8 cellular contexts compared by ENCODE assay signal in the genomic region with DNA sequence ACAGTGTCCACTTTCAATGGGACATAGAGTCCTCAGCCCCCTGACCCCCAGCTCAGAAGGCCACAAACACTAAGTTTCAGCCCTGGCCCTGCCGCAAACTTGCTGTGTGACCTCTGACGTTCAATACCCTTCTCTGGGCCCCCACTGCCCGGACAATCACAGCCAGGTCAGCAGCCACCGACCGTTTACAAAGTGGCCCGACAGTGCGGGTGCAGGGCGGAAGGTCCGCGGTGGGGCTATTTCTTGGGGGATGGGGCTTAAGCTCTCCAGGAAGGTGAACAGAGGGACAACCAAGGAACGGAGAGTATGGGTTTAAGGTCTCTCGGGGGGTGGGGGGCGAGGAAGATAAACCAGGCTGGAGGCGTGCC. TPM values are rescaled to one million over a fixed set of nuclear protein-coding genes. Genes with fewer than 3 reads are reported as not detected.
A peak's percentile ranks its signal among the peaks of the same experiment; 100 is the strongest.
DNase-seq lines count a peak whose midpoint lies in the region; ATAC-seq, FAIRE-seq and TF ChIP-seq lines count a peak whose summit lies in the region.

No MANE protein-coding gene starts in this region.

- TF ChIP-seq CTCF in HCT116 (IDR thresholded peaks at IDR 0.05 in 2 of 3, conservative IDR thresholded peaks at IDR 0.05 in 1 of 3; ENCODE audit: borderline replicate concordance in 1 of 3, insufficient read depth in 1 of 3, low read depth in 2 of 3, low read length in 2 of 3) (no peak), hepatocyte (IDR thresholded peaks at IDR 0.05; ENCODE audit: poor library complexity) (no peak)

- CTCF ChIA-PET in HCT116 (lab: Charles Lee): no interaction called here
- CTCF ChIA-PET in activated CD4-positive, alpha-beta memory T cell treated with anti-CD3 and anti-CD28 coated beads for 36 hours (lab: Charles Lee): interaction anchor here (1.8 kb wide), 1 partner anchor 64 kb away, joined by 3 read pairs; no protein-coding TSS in a partner anchor

- peaks cover 29% of the 10 kb centered on the region for H3K36me3 Mint-ChIP-seq in activated CD4-positive, alpha-beta memory T cell treated with anti-CD3 and anti-CD28 coated beads for 36 hours

- DNase-seq in HCT116 (ENCODE audit: low read depth, low spot score) (no peak), hepatocyte (ENCODE audit: low spot score) (no peak), A172 (ENCODE audit: low spot score) (no peak), dermis blood vessel endothelial cell (no peak), GM12892 (ENCODE audit: insufficient read length) (no peak)
- DNase-seq in activated CD4-positive, alpha-beta memory T cell treated with anti-CD3 and anti-CD28 coated beads for 36 hours: no peak

- FAIRE-seq in GM12892 (lab: Jason Lieb, UNC): no peak

- peaks cover 2% of the 10 kb centered on the region for H3K27me3 Mint-ChIP-seq in activated CD4-positive, alpha-beta memory T cell treated with anti-CD3 and anti-CD28 coated beads for 36 hours

- H3K36me3 ChIP-seq in HCT116 (ENCODE audit: control insufficient read depth in 1 of 2, insufficient read depth in 2 of 2, low read length in 2 of 2) (peaks cover 18 to 32% of the 10 kb centered on the region in 2 experiments; a peak in 3 of 4 replicates), hepatocyte (replicated peaks; ENCODE audit: insufficient read depth, low read depth) (peaks cover 3% of the 10 kb centered on the region)

- H3K4me3 ChIP-seq in HCT116 (replicated peaks in 1 of 2; ENCODE audit: low read depth in 1 of 2, low read length in 2 of 2) (peak overlapping the region; percentile 93 to 94), hepatocyte (peak overlapping the region; percentile 56), skin epidermis (peak overlapping the region; percentile 52 to 85 (median 64))

- peak overlapping the region; percentile 99 for H3K4me2 ChIP-seq in HCT116 (ENCODE audit: low read length)
- peak overlapping the region; percentile 93 for H3K4me2 ChIP-seq in hepatocyte

- H3K4me1 ChIP-seq in HCT116 (ENCODE audit: control insufficient read depth in 1 of 2, insufficient read depth in 2 of 2, low read length in 2 of 2) (peaks cover 4 to 21% of the 10 kb centered on the region in 2 experiments), hepatocyte (ENCODE audit: insufficient read depth) (peaks cover 10% of the 10 kb centered on the region)

- H4K20me1 ChIP-seq in HCT116 (ENCODE audit: insufficient read depth) (peaks cover 4% of the 10 kb centered on the region; the same call in 1 of the 2 replicates), hepatocyte (ENCODE audit: insufficient read depth, poor library complexity, severe bottlenecking) (peaks cover 32% of the 10 kb centered on the region)

- H3K9me3 ChIP-seq in HCT116 (ENCODE audit: control insufficient read depth in 1 of 2, insufficient read depth in 1 of 2, low read depth in 1 of 2, low read length in 2 of 2) (no peaks in the 10 kb centered on the region), hepatocyte (ENCODE audit: low read depth) (no peaks in the 10 kb centered on the region)

- peak; percentile 6 for ATAC-seq in HCT116
- no peak for ATAC-seq in HG02981 (IDR thresholded peaks at IDR 0.05; ENCODE audit: unreplicated experiment)

- RAD21 ChIA-PET in HCT116 (lab: Charles Lee; ENCODE audit: low non-redundant PET in 1 of 2, low total read pairs in 2 of 2, uncharacterized antibody in 2 of 2, unreplicated experiment in 2 of 2): no interaction called here

- no peak for TF ChIP-seq RAD21 in HCT116 (IDR thresholded peaks at IDR 0.05; ENCODE audit: low read depth)

- TF ChIP-seq POLR2A in HCT116 (IDR thresholded peaks at IDR 0.05; ENCODE audit: borderline replicate concordance, extremely low read depth, insufficient read depth, insufficient read length): no peak
- TF ChIP-seq POLR2A in GM12892 (IDR thresholded peaks at IDR 0.05; ENCODE audit: low read depth, low read length): no peak

- peak overlapping the region; percentile 91 for H3K9ac ChIP-seq in HCT116 (ENCODE audit: low read length)

- BruUV-seq in HCT116 (replicated peaks; lab: Mats Ljungman, UMichigan): TSS peak; percentile 48

- H2AFZ ChIP-seq in HCT116 (ENCODE audit: low read depth, low read length, poor library complexity, severe bottlenecking) (no peak overlapping the region), hepatocyte (no peak overlapping the region)

- 4% methylated on average over 11 of the region's 14 CpGs for WGBS in hepatocyte (ENCODE audit: low lambda C conversion rate, missing lambda C conversion rate)

- intact Hi-C loops in HCT116 (cut with micrococcal nuclease): no loop called here
- intact Hi-C loops in activated CD4-positive, alpha-beta memory T cell treated with anti-CD3 and anti-CD28 coated beads for 36 hours (cut with micrococcal nuclease): no loop called here

- H3K79me2 ChIP-seq in HCT116 (ENCODE audit: insufficient read depth, low read length): peaks cover 63% of the 10 kb centered on the region
- peaks cover 47% of the 10 kb centered on the region for H3K79me2 ChIP-seq in hepatocyte

- POLR2A ChIA-PET in HCT116 (lab: Charles Lee): interaction anchor here (1.3 kb wide), 1 partner anchor 10 kb away, joined by 5 read pairs; no protein-coding TSS in a partner anchor
- POLR2A ChIA-PET in activated CD4-positive, alpha-beta memory T cell treated with anti-CD3 and anti-CD28 coated beads for 36 hours (lab: Charles Lee): interaction anchor here (1.4 to 3.0 kb wide), 3 partner anchors 31 to 75 kb away, joined by 4 to 10 read pairs (median 9); no protein-coding TSS in a partner anchor

- peak overlapping the region; percentile 95 for H3K27ac Mint-ChIP-seq in activated CD4-positive, alpha-beta memory T cell treated with anti-CD3 and anti-CD28 coated beads for 36 hours

- peak overlapping the region; percentile 93 for H3K4me3 Mint-ChIP-seq in activated CD4-positive, alpha-beta memory T cell treated with anti-CD3 and anti-CD28 coated beads for 36 hours

- no peaks in the 10 kb centered on the region for H3K9me3 Mint-ChIP-seq in activated CD4-positive, alpha-beta memory T cell treated with anti-CD3 and anti-CD28 coated beads for 36 hours

- no peaks in the 10 kb centered on the region for H3K9me2 ChIP-seq in HCT116 (ENCODE audit: insufficient read depth)
- H3K9me2 ChIP-seq in hepatocyte (replicated peaks; ENCODE audit: insufficient read depth): no peaks in the 10 kb centered on the region

- H3K27me3 ChIP-seq in HCT116 (ENCODE audit: insufficient read depth, low read length) (no peaks in the 10 kb centered on the region), hepatocyte (no peaks in the 10 kb centered on the region)

- peak overlapping the region; percentile 95 for H3K27ac ChIP-seq in HCT116 (ENCODE audit: low read depth, low read length)
- peak overlapping the region; percentile 36 for H3K27ac ChIP-seq in hepatocyte
- peak overlapping the region in 20 of 21 experiments; percentile 77 to 95 (median 89) for H3K27ac ChIP-seq in skin epidermis

- H3K4me1 Mint-ChIP-seq in activated CD4-positive, alpha-beta memory T cell treated with anti-CD3 and anti-CD28 coated beads for 36 hours (ENCODE audit: low read depth): peaks cover 28% of the 10 kb centered on the region

TF ChIP-seq in HCT116, 20 proteins besides CTCF, POLR2A, EP300 and RAD21 (continues in another document):
- TF ChIP-seq, protein P1, sequence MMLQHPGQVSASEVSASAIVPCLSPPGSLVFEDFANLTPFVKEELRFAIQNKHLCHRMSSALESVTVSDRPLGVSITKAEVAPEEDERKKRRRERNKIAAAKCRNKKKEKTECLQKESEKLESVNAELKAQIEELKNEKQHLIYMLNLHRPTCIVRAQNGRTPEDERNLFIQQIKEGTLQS (IDR thresholded peaks at IDR 0.05): no peak
- TF ChIP-seq MAX (IDR thresholded peaks at IDR 0.05) (no peak), ZNF274 (IDR thresholded peaks at IDR 0.05; ENCODE audit: low read depth, low read length) (no peak), FOSL1 (IDR thresholded peaks at IDR 0.05; ENCODE audit: low read depth) (no peak)
- TF ChIP-seq, protein P2, sequence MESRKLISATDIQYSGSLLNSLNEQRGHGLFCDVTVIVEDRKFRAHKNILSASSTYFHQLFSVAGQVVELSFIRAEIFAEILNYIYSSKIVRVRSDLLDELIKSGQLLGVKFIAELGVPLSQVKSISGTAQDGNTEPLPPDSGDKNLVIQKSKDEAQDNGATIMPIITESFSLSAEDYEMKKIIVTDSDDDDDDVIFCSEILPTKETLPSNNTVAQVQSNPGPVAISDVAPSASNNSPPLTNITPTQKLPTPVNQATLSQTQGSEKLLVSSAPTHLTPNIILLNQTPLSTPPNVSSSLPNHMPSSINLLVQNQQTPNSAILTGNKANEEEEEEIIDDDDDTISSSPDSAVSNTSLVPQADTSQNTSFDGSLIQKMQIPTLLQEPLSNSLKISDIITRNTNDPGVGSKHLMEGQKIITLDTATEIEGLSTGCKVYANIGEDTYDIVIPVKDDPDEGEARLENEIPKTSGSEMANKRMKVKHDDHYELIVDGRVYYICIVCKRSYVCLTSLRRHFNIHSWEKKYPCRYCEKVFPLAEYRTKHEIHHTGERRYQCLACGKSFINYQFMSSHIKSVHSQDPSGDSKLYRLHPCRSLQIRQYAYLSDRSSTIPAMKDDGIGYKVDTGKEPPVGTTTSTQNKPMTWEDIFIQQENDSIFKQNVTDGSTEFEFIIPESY (IDR thresholded peaks at IDR 0.05; ENCODE audit: extremely low read depth, insufficient replicate concordance, low read length): no peak

RNA-seq across cellular contexts. Expression of gene SMIM7, which starts 0.5 kb away (rescaled TPM):
- 66.4 TPM for total RNA-seq in HCT116 (2021; ENCODE audit: unreplicated experiment)
- polyA plus RNA-seq in HCT116 (2012): 47.2 and 55.7 TPM in 2 replicates
- total RNA-seq in activated CD4-positive, alpha-beta memory T cell treated with anti-CD3 and anti-CD28 coated beads for 36 hours: 10 to 100 TPM; 50.5 to 50.9 TPM
- 141 and 154 TPM in 2 replicates for total RNA-seq in hepatocyte
- 99.2 and 105 TPM in 2 replicates for polyA plus RNA-seq in hepatocyte
- 132 and 134 TPM in 2 replicates for total RNA-seq in A172 (2014; rRNA removed; shearing (Covaris generic))
- 58.0 and 108 TPM in 2 replicates for total RNA-seq in dermis blood vessel endothelial cell
- polyA plus RNA-seq in GM12892 (2012; ENCODE audit: missing spikeins): 50.7 TPM

RNA-seq across cellular contexts. Expression of gene TMEM38A, which starts 1.5 kb away (rescaled TPM):
- 9.0 TPM for total RNA-seq in HCT116 (2021; ENCODE audit: unreplicated experiment)
- 9.2 and 10.1 TPM in 2 replicates for polyA plus RNA-seq in HCT116 (2012)
- under 1 TPM; 0.58 to 0.76 TPM for total RNA-seq in activated CD4-positive, alpha-beta memory T cell treated with anti-CD3 and anti-CD28 coated beads for 36 hours
- 10.2 and 10.6 TPM in 2 replicates for total RNA-seq in hepatocyte
- polyA plus RNA-seq in hepatocyte: 9.3 and 10.9 TPM in 2 replicates
- 7.3 and 10.2 TPM in 2 replicates for total RNA-seq in A172 (2014; rRNA removed; shearing (Covaris generic))
- 2.0 and 2.7 TPM in 2 replicates for total RNA-seq in dermis blood vessel endothelial cell
- 14.6 TPM for polyA plus RNA-seq in GM12892 (2012; ENCODE audit: missing spikeins)

RNA-seq across cellular contexts. Expression of gene MED26, which starts 31.4 kb away (rescaled TPM):
- total RNA-seq in HCT116 (2021; ENCODE audit: unreplicated experiment) (13.3 TPM), hepatocyte (4.9 and 6.6 TPM in 2 replicates), dermis blood vessel endothelial cell (5.3 and 5.4 TPM in 2 replicates)
- 6.8 and 7.4 TPM in 2 replicates for polyA plus RNA-seq in HCT116 (2012)
- 10 to 100 TPM; 12.0 to 14.5 TPM for total RNA-seq in activated CD4-positive, alpha-beta memory T cell treated with anti-CD3 and anti-CD28 coated beads for 36 hours
- 7.8 and 8.0 TPM in 2 replicates for polyA plus RNA-seq in hepatocyte
- 8.5 and 10.0 TPM in 2 replicates for total RNA-seq in A172 (2014; rRNA removed; shearing (Covaris generic))
- polyA plus RNA-seq in GM12892 (2012; ENCODE audit: missing spikeins): 4.6 TPM

Comparison
In these comparisons a context has a peak if more than half of its experiments do, and no peak if none do; other contexts are left out.
1. H3K27ac ChIP-seq: peak in every context shown above with its lines; median percentile 95 in HCT116; 89 in skin epidermis; 36 in hepatocyte.